8 cellular contexts compared by ENCODE assay signal in genomic region chr2:98487806-98488189, GRCh38. TPM values are rescaled to one million over a fixed set of nuclear protein-coding genes. Genes with fewer than 3 reads are reported as not detected.
DNase-seq lines count a peak whose midpoint lies in the region; ATAC-seq, FAIRE-seq and TF ChIP-seq lines count a peak whose summit lies in the region.

No MANE protein-coding gene starts in this region.

- H3K36me3 Mint-ChIP-seq in CD14-positive monocyte, result peaks cover 24 to 29% of the 10 kb centered on the region in 2 donors

- H3K4me3 ChIP-seq in iPS DF 6.9 (ENCODE audit: low read length), result no peak overlapping the region

- H3K27me3 Mint-ChIP-seq in CD14-positive monocyte (ENCODE audit: low read depth in 3 of 3), result peaks cover 0 to 1% (median 0%) of the 10 kb centered on the region in 3 donors

- intact Hi-C loops in CD14-positive monocyte (cut with micrococcal nuclease), result loop anchor here in 1 of 2 donors (5.0 kb wide), 1 partner anchor 40 kb away; no protein-coding TSS in a partner anchor

- no peak overlapping the region for H3K4me3 Mint-ChIP-seq in CD14-positive monocyte

- ATAC-seq in HG02763 (IDR thresholded peaks at IDR 0.05; ENCODE audit: unreplicated experiment), result peak; percentile 53
- no peak for ATAC-seq in omental fat pad (ENCODE audit: low FRiP score)

- no peaks in the 10 kb centered on the region for H3K36me3 ChIP-seq in iPS DF 6.9 (ENCODE audit: control insufficient read depth, insufficient read depth, low read length)

- TF ChIP-seq CTCF in CD14-positive monocyte (IDR thresholded peaks at IDR 0.05) (peak; percentile 82), omental fat pad (IDR thresholded peaks at IDR 0.05) (peak in 1 of 3 donors; percentile 3)

- peaks cover 7% of the 10 kb centered on the region; the same call in 1 of the 2 replicates for H3K4me1 ChIP-seq in iPS DF 6.9 (ENCODE audit: control insufficient read depth, insufficient read depth, low read length)

- no peak for DNase-seq in CD14-positive monocyte (ENCODE audit: low spot score)
- DNase-seq in GM18507 (ENCODE audit: extremely low spot score, insufficient read length, low read depth), result no peak
- peak; percentile 18 for DNase-seq in NCI-H1694 treated with DMSO at 0.1 percent for 48 hours (lab: John Stamatoyannopoulos, UW)
- peak; percentile 42 for DNase-seq in activated T-cell treated with anti-CD3 and anti-CD28 coated beads for 4 hours
- DNase-seq in iPS DF 6.9 (ENCODE audit: low read depth, low spot score), result peak; percentile 22
- DNase-seq in KG1 (lab: John Stamatoyannopoulos, UW), result no peak
- no peak for DNase-seq in omental fat pad (ENCODE audit: low spot score)

- peaks cover 0 to 3% (median 0%) of the 10 kb centered on the region in 7 donors for H3K9me3 Mint-ChIP-seq in CD14-positive monocyte

- FAIRE-seq in GM18507 (lab: Jason Lieb, UNC), result peak; percentile 94

- WGBS in iPS DF 6.9 (ENCODE audit: insufficient coverage, insufficient read length), result no CpG with 5 or more reads among the region's 3 CpGs

- no peak overlapping the region for H3K27ac ChIP-seq in iPS DF 6.9 (ENCODE audit: low read length)

- peak overlapping the region in 6 of 7 donors; percentile 35 to 87 (median 80) for H3K27ac Mint-ChIP-seq in CD14-positive monocyte

- no peaks in the 10 kb centered on the region for H3K27me3 ChIP-seq in iPS DF 6.9 (ENCODE audit: control insufficient read depth, insufficient read depth, low read length)

- peaks cover 69% of the 10 kb centered on the region for H3K4me1 Mint-ChIP-seq in CD14-positive monocyte

- H3K9me3 ChIP-seq in iPS DF 6.9 (ENCODE audit: control insufficient read depth, insufficient read depth, low read length), result no peaks in the 10 kb centered on the region

RNA-seq across cellular contexts. Expression of gene INPP4A, which starts 43.1 kb away (rescaled TPM):
- 10 to 100 TPM; 13.7 to 20.7 TPM for polyA plus RNA-seq in CD14-positive monocyte
- 10 to 100 TPM; 19.6 to 32.2 (median 28.0) TPM for total RNA-seq in omental fat pad

Comparison
In these comparisons a context has a peak if more than half of its experiments do, and no peak if none do; other contexts are left out.
1. DNase-seq: peak in NCI-H1694 treated with DMSO at 0.1 percent for 48 hours (single experiment), activated T-cell treated with anti-CD3 and anti-CD28 coated beads for 4 hours (single experiment) and iPS DF 6.9 (single experiment); none in CD14-positive monocyte (single experiment), GM18507 (single experiment), KG1 (single experiment) and omental fat pad (single experiment).